Comparison of ENCODE assay signal across 22 cellular contexts in the genomic region with DNA sequence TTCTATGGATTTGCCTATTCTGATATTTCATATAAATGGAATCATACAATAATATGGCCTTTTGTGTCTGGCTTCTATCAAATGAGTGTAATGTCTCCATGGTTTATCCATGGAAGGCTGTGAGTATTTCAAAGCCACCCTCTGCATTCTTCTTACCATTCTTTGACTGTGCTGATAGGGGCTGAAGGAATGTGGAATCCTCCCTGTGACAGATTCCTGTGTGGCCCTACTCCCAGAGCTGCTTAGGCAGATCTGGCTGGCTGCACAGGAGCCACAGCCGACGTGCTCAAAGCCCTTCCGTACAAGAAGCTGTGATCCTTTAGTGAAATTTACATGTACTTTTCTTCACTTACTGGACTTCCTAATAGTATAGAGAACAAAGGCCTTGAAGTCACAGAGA.
"Had no signal": no experiment of that assay in that cellular context is flagged by ENCODE, and none has a peak within 500 bp of the region (broad histone marks: within the 10 kb centered on the region; RNA-seq: fewer than 3 reads in every experiment).

No MANE protein-coding gene starts in this region.

- FAIRE-seq: keratinocyte had no signal

- H3K79me2 ChIP-seq: parathyroid adenoma had no signal

- H3K27ac ChIP-seq: colonic mucosa, gastrocnemius medialis, heart right ventricle, left ventricle myocardium inferior, lower lobe of right lung, parathyroid adenoma, prostate gland, right lobe of liver, spleen, tibial artery had no signal

- H3K4me3 ChIP-seq: colonic mucosa, gastrocnemius medialis, heart right ventricle, left ventricle myocardium inferior, lower lobe of right lung, prostate gland, right lobe of liver, spleen, tibial artery had no signal

- H2AFZ ChIP-seq: parathyroid adenoma had no signal

- ATAC-seq: esophagus mucosa; gastrocnemius medialis; heart right ventricle; left cardiac atrium; lower lobe of right lung; naive thymus-derived CD8-positive, alpha-beta T cell; right lobe of liver; stimulated activated memory B cell treated with anti-CD40 and anti-IgM and Interleukin-4, amounts not matched to agents 10 μg/mL and 1 μg/mL and 100 μg/mL, for 72 hours had no signal

- H3K9me3 ChIP-seq: colonic mucosa, gastrocnemius medialis, heart right ventricle, left ventricle myocardium inferior, lower lobe of right lung, prostate gland, right lobe of liver, spleen, tibial artery had no signal

- H3K4me1 ChIP-seq: colonic mucosa, gastrocnemius medialis, heart right ventricle, left ventricle myocardium inferior, lower lobe of right lung, parathyroid adenoma, prostate gland, right lobe of liver, spleen, tibial artery had no signal

- H3K27me3 ChIP-seq: colonic mucosa, gastrocnemius medialis, right lobe of liver, spleen, tibial artery had no signal

- H3K9ac ChIP-seq: parathyroid adenoma had no signal

- DNase-seq: colonic mucosa; dermis blood vessel endothelial cell; effector CD4-positive, alpha-beta T cell; gastrocnemius medialis; heart right ventricle; hypothalamus; left cardiac atrium; left ventricle myocardium inferior; lower lobe of right lung; mesenchymal stem cell; naive thymus-derived CD8-positive, alpha-beta T cell; right lobe of liver; spleen; stimulated activated CD4-positive, alpha-beta T cell treated with anti-CD3 and anti-CD28 coated beads, Interleukin-15, amount 100 ng/mL, for 24 hours; stimulated activated CD4-positive, alpha-beta T cell treated with anti-CD3 and anti-CD28 coated beads, Interleukin-1b, Interleukin-23, amount 100 ng/mL, for 48 hours; stimulated activated CD4-positive, alpha-beta T cell treated with anti-CD3 and anti-CD28 coated beads, Interleukin-4, amount 100 ng/mL, for 24 hours; tibial artery had no signal

- H3K36me3 ChIP-seq: colonic mucosa, gastrocnemius medialis, heart right ventricle, left ventricle myocardium inferior, lower lobe of right lung, prostate gland, right lobe of liver, spleen, tibial artery had no signal
